Comparison of ENCODE assay signal across 17 cellular contexts in genomic region chr15:81184188-81184587, GRCh38. TPM values are rescaled to one million over a fixed set of nuclear protein-coding genes. Genes with fewer than 3 reads are reported as not detected.
DNase-seq lines count a peak whose midpoint lies in the region; ATAC-seq and TF ChIP-seq lines count a peak whose summit lies in the region.
"Had no signal": no experiment of that assay in that cellular context is flagged by ENCODE, and none has a peak within 500 bp of the region (broad histone marks: within the 10 kb centered on the region; RNA-seq: fewer than 3 reads in every experiment).

No MANE protein-coding gene starts in this region.

- intact Hi-C loops in transverse colon (cut with DNase I; ENCODE audit: low total_unique reads) = no loop called here

- WGBS in lung, 2 donors = 39 to 52% methylated on average over 5 of the region's 5 CpGs
- WGBS in transverse colon (ENCODE audit: low coverage in 1 of 2), 2 donors = 68% methylated on average over 5 of the region's 5 CpGs; no CpG with 5 or more reads in 1 of the 2 donors

- H3K36me3 ChIP-seq in lung (ENCODE audit: control insufficient read depth in 2 of 2, insufficient read depth in 2 of 2, low read length in 2 of 2) (peaks cover 0 to 2% of the 10 kb centered on the region in 2 donors), transverse colon (no peaks in the 10 kb centered on the region)
- H3K36me3 ChIP-seq: right lobe of liver, thyroid gland had no signal

- no peak for TF ChIP-seq EP300 in transverse colon (IDR thresholded peaks at IDR 0.05; ENCODE audit: low read depth)

- H3K4me3 ChIP-seq in lung (no peak overlapping the region), transverse colon (no peak overlapping the region)
- H3K4me3 ChIP-seq: right lobe of liver, thyroid gland had no signal

- in situ Hi-C loops in transverse colon (cut with MboI; ENCODE audit: low pct_ligation_motif_present in 1 of 4, low pct_unique_long_range_greater_than_20kb in 1 of 4, low sequenced_read_pairs in 3 of 4) = no loop called here

- no peaks in the 10 kb centered on the region for H3K4me1 ChIP-seq in lung (ENCODE audit: control insufficient read depth in 2 of 2, insufficient read depth in 2 of 2, low read length in 2 of 2)
- H3K4me1 ChIP-seq in transverse colon = peaks cover 0 to 9% (median 0%) of the 10 kb centered on the region in 4 donors
- H3K4me1 ChIP-seq: right lobe of liver had no signal

- H3K9me3 ChIP-seq in lung (ENCODE audit: control insufficient read depth in 2 of 2, insufficient read depth in 1 of 2, low read length in 1 of 2) (no peaks in the 10 kb centered on the region), transverse colon (no peaks in the 10 kb centered on the region)
- H3K9me3 ChIP-seq: right lobe of liver, thyroid gland had no signal

- DNase-seq in NCI-H82 (lab: John Stamatoyannopoulos, UW) (peak; percentile 12), NCI-H82 treated with DMSO at 0.1 percent for 48 hours (lab: John Stamatoyannopoulos, UW; ENCODE audit: unreplicated experiment) (no peak), cerebellum (ENCODE audit: low spot score) (peak; percentile 64), lung (ENCODE audit: low spot score) (no peak), transverse colon (no peak), mucosa of gallbladder (ENCODE audit: low spot score) (no peak)
- DNase-seq in stimulated activated CD8-positive, alpha-beta memory T cell treated with anti-CD3 and anti-CD28 coated beads, Interleukin-4, amount 100 ng/mL, for 48 hours = no peak
- DNase-seq: 8988T; activated CD4-positive, alpha-beta T cell treated with anti-CD3 and anti-CD28 coated beads, Interleukin-2, amount 10 ng/mL, durations not matched to agents 24 days and 14 days; central memory CD4-positive, alpha-beta T cell; natural killer cell; NCI-H226; right lobe of liver; T-helper 1 cell; thyroid gland had no signal

- no peak for TF ChIP-seq POLR2A in transverse colon (IDR thresholded peaks at IDR 0.05)

- H3K27me3 ChIP-seq in lung (ENCODE audit: control insufficient read depth, insufficient read depth) (no peaks in the 10 kb centered on the region), transverse colon (no peaks in the 10 kb centered on the region)
- H3K27me3 ChIP-seq: right lobe of liver, thyroid gland had no signal

- no peak for TF ChIP-seq CTCF in lung (IDR thresholded peaks at IDR 0.05; ENCODE audit: control extremely low read depth, extremely low read depth)
- TF ChIP-seq CTCF in transverse colon (IDR thresholded peaks at IDR 0.05) = no peak

- ATAC-seq in lung (ENCODE audit: insufficient read depth, low FRiP score) (peak; percentile 67), HG03159 (IDR thresholded peaks at IDR 0.05; ENCODE audit: unreplicated experiment) (no peak)
- ATAC-seq: natural killer cell had no signal

- peak overlapping the region in 1 of 2 donors; percentile 60 for H3K27ac ChIP-seq in lung (ENCODE audit: low read depth in 1 of 2, low read length in 1 of 2)
- H3K27ac ChIP-seq in transverse colon = peak overlapping the region in 3 of 4 donors; percentile 26 to 61 (median 34)
- H3K27ac ChIP-seq: epithelial cell of prostate, right lobe of liver had no signal

RNA-seq across cellular contexts. Expression of gene IL16, which starts 12.5 kb away (rescaled TPM):
- total RNA-seq in cerebellum (1.8 TPM), lung (10 to 100 TPM; 27.8 to 45.4 TPM), transverse colon (10 to 100 TPM in 3 of 4 donors, 1 to 10 TPM in 1; 5.2 to 40.0 (median 22.3) TPM), mucosa of gallbladder (16.5 TPM)
- 10 to 100 TPM; 18.8 to 21.1 TPM for polyA plus RNA-seq in lung

RNA-seq across cellular contexts. Expression of gene CFAP161, which starts 50.1 kb away (rescaled TPM):
- total RNA-seq in cerebellum (2.6 TPM), lung (10 to 100 TPM in 1 of 2 donors, 1 to 10 TPM in 1; 5.2 to 11.2 TPM), transverse colon (not detected), mucosa of gallbladder (0.17 TPM)
- 1 to 10 TPM; 2.4 to 2.6 TPM for polyA plus RNA-seq in lung
- total RNA-seq: activated CD4-positive, alpha-beta T cell treated with anti-CD3 and anti-CD28 coated beads, Interleukin-2, amount 10 ng/mL, durations not matched to agents 24 days and 14 days had no signal

Comparison
In these comparisons a context has a peak if more than half of its experiments do, and no peak if none do; other contexts are left out.
1. DNase-seq: peak in NCI-H82 (single experiment) and cerebellum (single experiment); none in NCI-H82 treated with DMSO at 0.1 percent for 48 hours (single experiment), lung (single experiment), transverse colon (single experiment), mucosa of gallbladder (single experiment) and stimulated activated CD8-positive, alpha-beta memory T cell treated with anti-CD3 and anti-CD28 coated beads, Interleukin-4, amount 100 ng/mL, for 48 hours (single experiment).